1 cellular context compared by ENCODE assay signal in genomic region chr10:123154943-123155505, GRCh38.
TF ChIP-seq lines count a peak whose summit lies in the region.

No MANE protein-coding gene starts in this region.

TF ChIP-seq in GM23338, 12 proteins besides CTCF, POLR2A, EP300 and RAD21 (continued from another document):
- TF ChIP-seq ETS1 (IDR thresholded peaks at IDR 0.05) (no peak), POLR2AphosphoS5 (IDR thresholded peaks at IDR 0.05; ENCODE audit: low read depth) (no peak), REST (IDR thresholded peaks at IDR 0.05; ENCODE audit: unreplicated experiment) (no peak), EZH2phosphoT487 (IDR thresholded peaks at IDR 0.05; ENCODE audit: unreplicated experiment) (no peak), NANOG (IDR thresholded peaks at IDR 0.05; ENCODE audit: borderline replicate concordance) (no peak)
